ENCODE assay signal across 1 cellular context in genomic region chr19:30116984-30117555, GRCh38.
TF ChIP-seq lines count a peak whose summit lies in the region.

No MANE protein-coding gene starts in this region.

TF ChIP-seq in K562, 482 proteins besides CTCF, POLR2A, EP300 and RAD21 (continued from another document):
- no peak for TF ChIP-seq ARID4B (CRISPR knock-in tag; IDR thresholded peaks at IDR 0.05)
- no peak for TF ChIP-seq BCOR (IDR thresholded peaks at IDR 0.05)
- TF ChIP-seq KDM4B (IDR thresholded peaks at IDR 0.05; ENCODE audit: borderline replicate concordance in 2 of 2, low read depth in 1 of 2): no peak
- TF ChIP-seq ZBTB34 (CRISPR knock-in tag; IDR thresholded peaks at IDR 0.05): no peak
- TF ChIP-seq MEIS2 (IDR thresholded peaks at IDR 0.05; ENCODE audit: partially characterized antibody): no peak
- no peak for TF ChIP-seq MYNN (IDR thresholded peaks at IDR 0.05)
- no peak for TF ChIP-seq MYNN (CRISPR knock-in tag; IDR thresholded peaks at IDR 0.05)
- TF ChIP-seq BRF1 (IDR thresholded peaks at IDR 0.05; ENCODE audit: borderline replicate concordance, extremely low read depth, insufficient read length): no peak
- no peak for TF ChIP-seq NR0B1 (IDR thresholded peaks at IDR 0.05; ENCODE audit: partially characterized antibody)
- no peak for TF ChIP-seq POLR2AphosphoS5 (IDR thresholded peaks at IDR 0.05; ENCODE audit: control insufficient read depth, insufficient read depth, low read depth, low read length)
- TF ChIP-seq SIN3A (IDR thresholded peaks at IDR 0.05; ENCODE audit: borderline replicate concordance in 2 of 2, control insufficient read depth in 1 of 2, low read depth in 2 of 2, low read length in 2 of 2): no peak
TF ChIP-seq in K562: peak in this region for 0.
